In the genomic region with DNA sequence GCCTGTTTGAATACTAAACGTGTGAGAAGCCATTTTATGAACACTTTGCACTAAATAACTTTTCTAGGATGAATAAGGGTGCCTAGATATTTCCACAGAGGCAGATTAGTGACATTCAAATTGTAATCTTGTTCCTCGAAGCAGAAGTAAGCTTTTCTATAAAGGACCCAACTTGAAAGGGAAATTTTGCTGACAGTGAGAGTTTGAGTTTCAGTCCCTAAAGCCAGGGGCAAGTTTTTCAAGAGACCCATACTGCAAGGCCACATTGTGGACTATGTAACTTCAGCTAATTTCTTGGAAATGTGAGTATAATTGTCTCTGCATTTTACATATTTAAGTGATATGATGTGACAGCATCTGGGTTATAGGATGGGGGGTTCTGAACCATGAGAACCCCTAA, we compare ENCODE assay signal across 23 cellular contexts.
"Had no signal": no experiment of that assay in that cellular context is flagged by ENCODE, and none has a peak within 500 bp of the region (broad histone marks: within the 10 kb centered on the region; RNA-seq: fewer than 3 reads in every experiment).

No MANE protein-coding gene starts in this region.

- H3K4me3 ChIP-seq: ascending aorta, cardiac muscle cell, Peyer's patch had no signal

- ATAC-seq: activated CD8-positive, alpha-beta memory T cell treated with anti-CD3 and anti-CD28 coated beads, Interleukin-2, amount 10 ng/mL, durations not matched to agents 7 days and 5 days; activated naive CD4-positive, alpha-beta T cell treated with anti-CD3 and anti-CD28 coated beads, Interleukin-2, amount 50 U/mL, for 72 hours; activated naive CD8-positive, alpha-beta T cell treated with anti-CD3 and anti-CD28 coated beads, Interleukin-2, amount 50 U/mL, for 24 hours had no signal

- H3K27ac ChIP-seq: ascending aorta, cardiac muscle cell, Peyer's patch had no signal

- DNase-seq: activated CD4-positive, alpha-beta T cell treated with anti-CD3 and anti-CD28 coated beads for 48 hours; activated CD4-positive, alpha-beta T cell treated with anti-CD3 and anti-CD28 coated beads, Interleukin-2, amount 50 U/mL, for 4 hours; activated CD4-positive, CD25-positive, alpha-beta regulatory T cell treated with anti-CD3 and anti-CD28 coated beads, Interleukin-2, amount 50 U/mL, for 72 hours; activated CD8-positive, alpha-beta memory T cell treated with anti-CD3 and anti-CD28 coated beads, Interleukin-2, amount 10 ng/mL, durations not matched to agents 7 days and 5 days; activated effector memory CD4-positive, alpha-beta T cell treated with Interleukin-2 at 50 U/mL for 16 hours; activated naive CD4-positive, alpha-beta T cell; activated naive CD8-positive, alpha-beta T cell treated with anti-CD3 and anti-CD28 coated beads, Interleukin-2, amount 50 U/mL, for 24 hours; activated T-cell treated with anti-CD3 and anti-CD28 coated beads, Interleukin-2, amount 50 U/mL, for 24 hours; amniotic stem cell; brain microvascular endothelial cell; NCI-H1092; NCI-H1417; NCI-H2029; NCI-H2107; NCI-H2171 treated with DMSO at 0.1 percent for 48 hours; NCI-H226; NCI-H526; NCI-H82; Peyer's patch; SHP77 had no signal

- H3K4me1 ChIP-seq: ascending aorta, Peyer's patch had no signal

- H3K9me3 ChIP-seq: ascending aorta, Peyer's patch had no signal

- H3K36me3 ChIP-seq: ascending aorta, brain microvascular endothelial cell, cardiac muscle cell, Peyer's patch had no signal

- H3K27me3 ChIP-seq: ascending aorta, brain microvascular endothelial cell, cardiac muscle cell, Peyer's patch had no signal
